ENCODE assay signal across 32 cellular contexts in genomic region chrX:136650811-136651210, GRCh38. TPM values are rescaled to one million over a fixed set of nuclear protein-coding genes. Genes with fewer than 3 reads are reported as not detected.
A peak's percentile ranks its signal among the peaks of the same experiment; 100 is the strongest.
DNase-seq lines count a peak whose midpoint lies in the region; ATAC-seq, FAIRE-seq and TF ChIP-seq lines count a peak whose summit lies in the region.
"Had no signal": no experiment of that assay in that cellular context is flagged by ENCODE, and none has a peak within 500 bp of the region (broad histone marks: within the 10 kb centered on the region; RNA-seq: fewer than 3 reads in every experiment).

No MANE protein-coding gene starts in this region.

- H3K27ac Mint-ChIP-seq in activated T-cell treated with anti-CD3 and anti-CD28 coated beads, Interleukin-2, amount 50 U/mL, for 24 hours: peak overlapping the region; percentile 95
- peak overlapping the region in 7 of 8 donors; percentile 35 to 83 (median 53) for H3K27ac Mint-ChIP-seq in CD8-positive, alpha-beta memory T cell
- H3K27ac Mint-ChIP-seq in activated CD8-positive, alpha-beta T cell treated with anti-CD3 and anti-CD28 coated beads for 36 hours: peak overlapping the region; percentile 55
- H3K27ac Mint-ChIP-seq: B cell, nephron had no signal

- H3K9me3 Mint-ChIP-seq in activated T-cell treated with anti-CD3 and anti-CD28 coated beads, Interleukin-2, amount 50 U/mL, for 24 hours: no peaks in the 10 kb centered on the region
- no peaks in the 10 kb centered on the region for H3K9me3 Mint-ChIP-seq in CD8-positive, alpha-beta memory T cell
- H3K9me3 Mint-ChIP-seq in activated CD8-positive, alpha-beta T cell treated with anti-CD3 and anti-CD28 coated beads for 36 hours: no peaks in the 10 kb centered on the region

- no peak overlapping the region for H3K27ac ChIP-seq in CD8-positive, alpha-beta memory T cell (ENCODE audit: low read depth, low read length)
- H3K27ac ChIP-seq in colonic mucosa (no peak overlapping the region), upper lobe of right lung (no peak overlapping the region)
- H3K27ac ChIP-seq: body of pancreas, esophagus muscularis mucosa, psoas muscle, RWPE1, sigmoid colon, SJSA1, transverse colon, VCaP had no signal

- intact Hi-C loops in activated CD8-positive, alpha-beta T cell treated with anti-CD3 and anti-CD28 coated beads for 36 hours (cut with micrococcal nuclease): no loop called here
- intact Hi-C loops in colonic mucosa (cut with DNase I): no loop called here
- intact Hi-C loops in upper lobe of right lung (cut with DNase I): no loop called here

- H3K36me3 ChIP-seq in CD8-positive, alpha-beta memory T cell (ENCODE audit: insufficient read depth, low read length): peaks cover 6% of the 10 kb centered on the region
- H3K36me3 ChIP-seq in colonic mucosa (no peaks in the 10 kb centered on the region), upper lobe of right lung (no peaks in the 10 kb centered on the region)
- H3K36me3 ChIP-seq: esophagus muscularis mucosa, sigmoid colon, SJSA1, transverse colon had no signal

- H3K4me1 ChIP-seq in CD8-positive, alpha-beta memory T cell (ENCODE audit: insufficient read depth, low read length): peaks cover 33% of the 10 kb centered on the region
- H3K4me1 ChIP-seq in colonic mucosa (no peaks in the 10 kb centered on the region), upper lobe of right lung (no peaks in the 10 kb centered on the region)
- H3K4me1 ChIP-seq: body of pancreas, esophagus muscularis mucosa, psoas muscle, sigmoid colon, SJSA1, transverse colon had no signal

- POLR2A ChIA-PET in CD8-positive, alpha-beta memory T cell (lab: Charles Lee): no interaction called here
- POLR2A ChIA-PET in activated CD8-positive, alpha-beta T cell treated with anti-CD3 and anti-CD28 coated beads for 36 hours (lab: Charles Lee): interaction anchor here (1.8 kb wide), 1 partner anchor 8 kb away, joined by 6 read pairs; no protein-coding TSS in a partner anchor

- CTCF ChIA-PET in CD8-positive, alpha-beta memory T cell (lab: Charles Lee): no interaction called here
- CTCF ChIA-PET in activated CD8-positive, alpha-beta T cell treated with anti-CD3 and anti-CD28 coated beads for 36 hours (lab: Charles Lee): interaction anchor here (1.3 to 2.1 kb wide), 2 partner anchors 44 to 74 kb away, joined by 3 to 5 read pairs; no protein-coding TSS in a partner anchor

- H3K4me3 ChIP-seq in CD8-positive, alpha-beta memory T cell (ENCODE audit: low read length): peak overlapping the region; percentile 71
- H3K4me3 ChIP-seq in colonic mucosa (peak overlapping the region; percentile 2), upper lobe of right lung (no peak overlapping the region)
- H3K4me3 ChIP-seq: body of pancreas, esophagus muscularis mucosa, GM12878, psoas muscle, sigmoid colon, SJSA1, transverse colon had no signal

- peaks cover 16% of the 10 kb centered on the region for H3K27me3 Mint-ChIP-seq in activated T-cell treated with anti-CD3 and anti-CD28 coated beads, Interleukin-2, amount 50 U/mL, for 24 hours
- peaks cover 0 to 2% of the 10 kb centered on the region in 2 donors for H3K27me3 Mint-ChIP-seq in CD8-positive, alpha-beta memory T cell
- no peaks in the 10 kb centered on the region for H3K27me3 Mint-ChIP-seq in activated CD8-positive, alpha-beta T cell treated with anti-CD3 and anti-CD28 coated beads for 36 hours
- H3K27me3 Mint-ChIP-seq: B cell had no signal

- no peak for DNase-seq in activated T-cell treated with anti-CD3 and anti-CD28 coated beads, Interleukin-2, amount 50 U/mL, for 24 hours
- DNase-seq in activated T-cell treated with anti-CD3 and anti-CD28 coated beads for 4 hours (no peak), colonic mucosa (no peak), upper lobe of right lung (no peak), HTR-8/SVneo (ENCODE audit: insufficient read length, low spot score) (no peak), SW 1271 (lab: John Stamatoyannopoulos, UW) (no peak)
- no peak for DNase-seq in CD8-positive, alpha-beta memory T cell
- DNase-seq in activated CD8-positive, alpha-beta T cell treated with anti-CD3 and anti-CD28 coated beads for 36 hours: no peak
- DNase-seq: ACHN; activated CD4-positive, alpha-beta T cell treated with anti-CD3 and anti-CD28 coated beads, Interleukin-2, amount 50 U/mL, for 4 hours; body of pancreas; dermis blood vessel endothelial cell; foreskin fibroblast; mammary epithelial cell; NCI-H1092; NCI-H1694; NCI-H446 treated with DMSO at 0.1 percent for 48 hours; psoas muscle; sigmoid colon; stimulated activated CD4-positive, alpha-beta T cell treated with anti-CD3 and anti-CD28 coated beads, Interleukin-12 subunit alpha, Interleukin-12 subunit beta, amount 100 ng/mL, for 4 hours; stimulated activated CD4-positive, alpha-beta T cell treated with anti-CD3 and anti-CD28 coated beads, Interleukin-2, amount 100 ng/mL, for 48 hours; transverse colon had no signal

- FAIRE-seq in HTR-8/SVneo (lab: Jason Lieb, UNC): no peak
- FAIRE-seq: endometrium, GM12878, H54 had no signal

- H3K4me1 Mint-ChIP-seq in activated T-cell treated with anti-CD3 and anti-CD28 coated beads, Interleukin-2, amount 50 U/mL, for 24 hours (ENCODE audit: low read depth): peaks cover 47% of the 10 kb centered on the region
- peaks cover 13 to 48% (median 27%) of the 10 kb centered on the region in 3 donors for H3K4me1 Mint-ChIP-seq in CD8-positive, alpha-beta memory T cell
- peaks cover 47% of the 10 kb centered on the region for H3K4me1 Mint-ChIP-seq in activated CD8-positive, alpha-beta T cell treated with anti-CD3 and anti-CD28 coated beads for 36 hours (ENCODE audit: low read depth)
- H3K4me1 Mint-ChIP-seq: nephron had no signal

- ATAC-seq in activated CD8-positive, alpha-beta T cell treated with anti-CD3 and anti-CD28 coated beads for 36 hours: no peak
- no peak for ATAC-seq in upper lobe of right lung
- ATAC-seq: body of pancreas, GM12878, psoas muscle had no signal

- peaks cover 75% of the 10 kb centered on the region for H3K36me3 Mint-ChIP-seq in activated T-cell treated with anti-CD3 and anti-CD28 coated beads, Interleukin-2, amount 50 U/mL, for 24 hours (ENCODE audit: low read depth)
- H3K36me3 Mint-ChIP-seq in CD8-positive, alpha-beta memory T cell: peaks cover 0 to 15% (median 6%) of the 10 kb centered on the region in 3 donors
- peaks cover 16% of the 10 kb centered on the region for H3K36me3 Mint-ChIP-seq in activated CD8-positive, alpha-beta T cell treated with anti-CD3 and anti-CD28 coated beads for 36 hours (ENCODE audit: low read depth)

- H3K27me3 ChIP-seq in CD8-positive, alpha-beta memory T cell (ENCODE audit: insufficient read depth, low read length, poor library complexity, severe bottlenecking): no peaks in the 10 kb centered on the region
- H3K27me3 ChIP-seq in colonic mucosa: no peaks in the 10 kb centered on the region
- H3K27me3 ChIP-seq in upper lobe of right lung: no peaks in the 10 kb centered on the region
- H3K27me3 ChIP-seq: body of pancreas, esophagus muscularis mucosa, sigmoid colon, SJSA1, transverse colon had no signal

- no peak overlapping the region for H3K9ac ChIP-seq in colonic mucosa (ENCODE audit: low read depth in 2 of 2, low read length in 2 of 2)

- no peak for TF ChIP-seq CTCF in activated CD8-positive, alpha-beta T cell treated with anti-CD3 and anti-CD28 coated beads for 36 hours (IDR thresholded peaks at IDR 0.05)
- no peak for TF ChIP-seq CTCF in colonic mucosa (IDR thresholded peaks at IDR 0.05)
- TF ChIP-seq CTCF in upper lobe of right lung (IDR thresholded peaks at IDR 0.05): no peak

- peak overlapping the region; percentile 83 for H3K4me3 Mint-ChIP-seq in activated T-cell treated with anti-CD3 and anti-CD28 coated beads, Interleukin-2, amount 50 U/mL, for 24 hours
- peak overlapping the region; percentile 46 to 95 (median 88) for H3K4me3 Mint-ChIP-seq in CD8-positive, alpha-beta memory T cell
- H3K4me3 Mint-ChIP-seq in activated CD8-positive, alpha-beta T cell treated with anti-CD3 and anti-CD28 coated beads for 36 hours: peak overlapping the region; percentile 71
- H3K4me3 Mint-ChIP-seq: B cell, nephron had no signal

- no peaks in the 10 kb centered on the region for H3K9me3 ChIP-seq in CD8-positive, alpha-beta memory T cell (ENCODE audit: low read length)
- no peaks in the 10 kb centered on the region for H3K9me3 ChIP-seq in colonic mucosa
- H3K9me3 ChIP-seq in upper lobe of right lung: no peaks in the 10 kb centered on the region
- H3K9me3 ChIP-seq: body of pancreas, esophagus muscularis mucosa, psoas muscle, sigmoid colon, SJSA1, transverse colon had no signal

RNA-seq across cellular contexts. Expression of gene CD40LG, which starts 2.9 kb away (rescaled TPM):
- total RNA-seq in CD8-positive, alpha-beta memory T cell: 10 to 100 TPM in 1 of 2 experiments, 1 to 10 TPM in 1; 9.2 to 10.1 TPM
- 20.0 TPM for polyA plus RNA-seq in CD8-positive, alpha-beta memory T cell
- total RNA-seq in activated CD8-positive, alpha-beta T cell treated with anti-CD3 and anti-CD28 coated beads for 36 hours: 1 to 10 TPM; 2.6 to 3.1 TPM
- total RNA-seq in colonic mucosa (under 1 TPM; 0.44 to 0.69 TPM), upper lobe of right lung (1.6 TPM)
- total RNA-seq: body of pancreas, dermis blood vessel endothelial cell, HT1080, mammary epithelial cell, SJSA1 had no signal
- polyA plus RNA-seq: mammary epithelial cell, psoas muscle had no signal
